Comparison of ENCODE assay signal across 17 cellular contexts in genomic region chr3:177711637-177712036, GRCh38.
DNase-seq lines count a peak whose midpoint lies in the region; ATAC-seq and TF ChIP-seq lines count a peak whose summit lies in the region.
"Had no signal": no experiment of that assay in that cellular context is flagged by ENCODE, and none has a peak within 500 bp of the region (broad histone marks: within the 10 kb centered on the region; RNA-seq: fewer than 3 reads in every experiment).

No MANE protein-coding gene starts in this region.

- peaks cover 3% of the 10 kb centered on the region for H3K36me3 Mint-ChIP-seq in central memory CD8-positive, alpha-beta T cell (ENCODE audit: insufficient read depth)
- no peaks in the 10 kb centered on the region for H3K36me3 Mint-ChIP-seq in nephron (ENCODE audit: low read depth)

- H3K27ac Mint-ChIP-seq in central memory CD8-positive, alpha-beta T cell (ENCODE audit: low read depth) = peak overlapping the region; percentile 49
- peak overlapping the region; percentile 2 to 15 (median 15) for H3K27ac Mint-ChIP-seq in nephron

- TF ChIP-seq RAD21 in SK-N-SH (IDR thresholded peaks at IDR 0.05; ENCODE audit: low read length) = no peak

- DNase-seq in SK-N-SH (peak; percentile 26), RPMI8226 (no peak), NCI-H1694 treated with DMSO at 0.1 percent for 48 hours (lab: John Stamatoyannopoulos, UW) (no peak), body of pancreas (no peak)
- DNase-seq in central memory CD8-positive, alpha-beta T cell (ENCODE audit: low spot score in 2 of 2) = no peak
- DNase-seq: AML-193, DMS 273 treated with DMSO at 0.1 percent for 48 hours, GDM1, HCEC 1CT, NCI-H1105, NCI-H2107, NCI-H524, SW 1271 had no signal

- 79% methylated on average over 4 of the region's 4 CpGs for WGBS in SK-N-SH (ENCODE audit: low lambda C conversion rate)
- WGBS in body of pancreas, 2 donors = 88 to 91% methylated on average over 4 of the region's 4 CpGs

- H3K4me1 ChIP-seq in SK-N-SH (ENCODE audit: control insufficient read depth in 1 of 2, insufficient read depth in 2 of 2, low read depth in 1 of 2, low read length in 1 of 2) = peaks cover 0 to 20% of the 10 kb centered on the region in 2 experiments; a peak in 2 of 4 replicates
- H3K4me1 ChIP-seq in body of pancreas = no peaks in the 10 kb centered on the region

- H3K36me3 ChIP-seq in SK-N-SH (replicated peaks in 1 of 2; ENCODE audit: control insufficient read depth in 1 of 2, insufficient read depth in 2 of 2, low read length in 1 of 2) = no peaks in the 10 kb centered on the region
- no peaks in the 10 kb centered on the region for H3K36me3 ChIP-seq in body of pancreas (replicated peaks in 1 of 2; ENCODE audit: insufficient read depth in 1 of 2, low read depth in 2 of 2)

- H3K4me3 Mint-ChIP-seq in central memory CD8-positive, alpha-beta T cell = no peak overlapping the region
- H3K4me3 Mint-ChIP-seq in nephron = no peak overlapping the region

- intact Hi-C loops in body of pancreas (cut with DNase I) = no loop called here

- CTCF ChIA-PET in SK-N-SH (lab: Yijun Ruan, JAX) = no interaction called here

- H2AFZ ChIP-seq in SK-N-SH (ENCODE audit: low read depth) = no peak overlapping the region

- no peak for TF ChIP-seq EP300 in SK-N-SH (IDR thresholded peaks at IDR 0.05; ENCODE audit: borderline replicate concordance in 1 of 2, low read depth in 1 of 2, low read length in 1 of 2)

- no peaks in the 10 kb centered on the region for H3K27me3 Mint-ChIP-seq in central memory CD8-positive, alpha-beta T cell
- no peaks in the 10 kb centered on the region for H3K27me3 Mint-ChIP-seq in nephron (ENCODE audit: low read depth)

- H3K79me2 ChIP-seq in SK-N-SH (ENCODE audit: insufficient read depth) = no peaks in the 10 kb centered on the region

- no peaks in the 10 kb centered on the region for H3F3A ChIP-seq in SK-N-SH (replicated peaks; ENCODE audit: insufficient read depth)

- H3K27ac ChIP-seq in SK-N-SH (ENCODE audit: low read depth in 2 of 2, low read length in 1 of 2) (peak overlapping the region in 1 of 2 experiments; percentile 55; a peak in 2 of 4 replicates), body of pancreas (no peak overlapping the region)
- H3K27ac ChIP-seq: 22Rv1 had no signal

- H3K4me3 ChIP-seq in SK-N-SH (ENCODE audit: low read depth in 2 of 2, low read length in 1 of 2) (no peak overlapping the region), body of pancreas (no peak overlapping the region)

- no peaks in the 10 kb centered on the region for H3K9me3 Mint-ChIP-seq in central memory CD8-positive, alpha-beta T cell
- peaks cover 3% of the 10 kb centered on the region for H3K9me3 Mint-ChIP-seq in nephron

- no peak for ATAC-seq in SK-N-SH treated with all-trans-retinoic acid at 6 μM for 48 hours
- ATAC-seq in central memory CD8-positive, alpha-beta T cell (replicated peaks; ENCODE audit: extremely low read depth, poor library complexity, severe bottlenecking) = no peak
- ATAC-seq in GM21786 (IDR thresholded peaks at IDR 0.05; ENCODE audit: unreplicated experiment) = no peak
- no peak for ATAC-seq in body of pancreas

- no peak for TF ChIP-seq POLR2A in body of pancreas (IDR thresholded peaks at IDR 0.05)

- H3K9me3 ChIP-seq in SK-N-SH (no peaks in the 10 kb centered on the region), body of pancreas (no peaks in the 10 kb centered on the region)

- no peaks in the 10 kb centered on the region for H4K20me1 ChIP-seq in SK-N-SH (ENCODE audit: insufficient read depth)

- POLR2A ChIA-PET in SK-N-SH (lab: Yijun Ruan, JAX) = no interaction called here

- H3K4me1 Mint-ChIP-seq in central memory CD8-positive, alpha-beta T cell = no peaks in the 10 kb centered on the region
- peaks cover 50% of the 10 kb centered on the region for H3K4me1 Mint-ChIP-seq in nephron

- H3K27me3 ChIP-seq in SK-N-SH (ENCODE audit: insufficient read depth) (no peaks in the 10 kb centered on the region), body of pancreas (no peaks in the 10 kb centered on the region)

- TF ChIP-seq CTCF in SK-N-SH (IDR thresholded peaks at IDR 0.05) = no peak
- no peak for TF ChIP-seq CTCF in nephron (IDR thresholded peaks at IDR 0.05; ENCODE audit: unreplicated experiment in 3 of 3)
- no peak for TF ChIP-seq CTCF in body of pancreas (IDR thresholded peaks at IDR 0.05)

- H3K9me2 ChIP-seq in SK-N-SH = no peaks in the 10 kb centered on the region

- no peak overlapping the region for H3K4me2 ChIP-seq in SK-N-SH

- no peak overlapping the region for H3K9ac ChIP-seq in SK-N-SH

TF ChIP-seq in SK-N-SH, 30 proteins besides CTCF, POLR2A, EP300 and RAD21:
- peak; percentile 49; the same call in 1 of the 2 replicates for TF ChIP-seq GATA2 (CRISPR knock-in tag; IDR thresholded peaks at IDR 0.05)
- no peak for TF ChIP-seq RCOR1 (IDR thresholded peaks at IDR 0.05; ENCODE audit: low read length)

TF ChIP-seq in SK-N-SH treated with all-trans-retinoic acid at 6 μM for 48 hours, 23 proteins besides CTCF, POLR2A, EP300 and RAD21:
- TF ChIP-seq TCF4 (CRISPR knock-in tag; IDR thresholded peaks at IDR 0.05; ENCODE audit: borderline replicate concordance) (no peak), ZNF565 (CRISPR knock-in tag; conservative IDR thresholded peaks at IDR 0.05; ENCODE audit: low read depth) (no peak), ZNF70 (CRISPR knock-in tag; IDR thresholded peaks at IDR 0.05) (no peak), SNAI2 (CRISPR knock-in tag; IDR thresholded peaks at IDR 0.05) (no peak), ISL1 (CRISPR knock-in tag; IDR thresholded peaks at IDR 0.05) (no peak), RARB (CRISPR knock-in tag; IDR thresholded peaks at IDR 0.05) (no peak), ZNF8 (CRISPR knock-in tag; IDR thresholded peaks at IDR 0.05) (no peak)
- TF ChIP-seq, protein P1, sequence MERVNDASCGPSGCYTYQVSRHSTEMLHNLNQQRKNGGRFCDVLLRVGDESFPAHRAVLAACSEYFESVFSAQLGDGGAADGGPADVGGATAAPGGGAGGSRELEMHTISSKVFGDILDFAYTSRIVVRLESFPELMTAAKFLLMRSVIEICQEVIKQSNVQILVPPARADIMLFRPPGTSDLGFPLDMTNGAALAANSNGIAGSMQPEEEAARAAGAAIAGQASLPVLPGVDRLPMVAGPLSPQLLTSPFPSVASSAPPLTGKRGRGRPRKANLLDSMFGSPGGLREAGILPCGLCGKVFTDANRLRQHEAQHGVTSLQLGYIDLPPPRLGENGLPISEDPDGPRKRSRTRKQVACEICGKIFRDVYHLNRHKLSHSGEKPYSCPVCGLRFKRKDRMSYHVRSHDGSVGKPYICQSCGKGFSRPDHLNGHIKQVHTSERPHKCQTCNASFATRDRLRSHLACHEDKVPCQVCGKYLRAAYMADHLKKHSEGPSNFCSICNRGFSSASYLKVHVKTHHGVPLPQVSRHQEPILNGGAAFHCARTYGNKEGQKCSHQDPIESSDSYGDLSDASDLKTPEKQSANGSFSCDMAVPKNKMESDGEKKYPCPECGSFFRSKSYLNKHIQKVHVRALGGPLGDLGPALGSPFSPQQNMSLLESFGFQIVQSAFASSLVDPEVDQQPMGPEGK (CRISPR knock-in tag; IDR thresholded peaks at IDR 0.05; ENCODE audit: borderline replicate concordance) = no peak
